1 cellular context compared by ENCODE assay signal in the genomic region with DNA sequence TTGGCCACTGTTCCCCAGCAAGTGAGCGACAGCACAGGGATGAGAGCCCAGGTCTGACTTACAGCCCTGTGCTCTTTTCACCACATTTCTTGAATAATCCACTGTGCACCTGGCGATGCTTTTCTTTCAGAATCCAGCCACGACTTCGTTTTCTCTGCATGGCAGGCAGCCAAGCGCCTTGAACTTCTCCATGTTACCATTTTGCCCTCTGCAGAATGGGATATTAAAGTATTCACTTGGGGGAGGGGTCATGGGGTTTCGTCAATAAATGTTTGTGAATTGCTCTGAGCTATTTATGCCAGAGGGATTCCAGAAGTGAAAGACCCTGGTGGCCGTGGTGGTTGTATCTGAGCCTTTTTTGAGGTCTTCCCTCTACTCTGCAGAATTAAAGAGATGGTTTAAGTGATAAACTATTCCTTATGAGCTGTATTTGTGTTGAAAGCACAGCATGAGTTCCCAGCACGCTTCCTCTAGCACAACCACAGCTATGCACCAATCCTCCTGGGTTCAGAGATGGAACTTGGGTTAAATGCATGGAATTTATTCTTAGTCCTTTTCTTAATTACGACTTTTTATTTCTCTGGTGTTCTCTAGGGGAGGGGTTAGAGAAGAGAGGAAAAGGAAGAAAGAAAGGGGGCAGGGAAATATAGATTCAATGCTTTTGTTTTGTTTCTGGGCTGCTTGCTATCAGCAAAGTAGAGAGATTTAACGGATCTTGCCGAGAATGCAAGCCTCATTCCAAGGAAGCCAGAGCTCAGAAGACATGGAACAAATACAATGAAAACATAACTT.
A peak's percentile ranks its signal among the peaks of the same experiment; 100 is the strongest.
TF ChIP-seq lines count a peak whose summit lies in the region.

No MANE protein-coding gene starts in this region.

TF ChIP-seq in IMR-90, 13 proteins besides CTCF, POLR2A, EP300 and RAD21 (continued from another document):
- TF ChIP-seq SMC3 (IDR thresholded peaks at IDR 0.05; ENCODE audit: low read depth, low read length), result 0 out of 2 replicates have a peak, but pooled peaks have one; percentile 2
- peak; percentile 82 for TF ChIP-seq BHLHE40 (IDR thresholded peaks at IDR 0.05; ENCODE audit: low read depth, low read length)
- TF ChIP-seq FOS (IDR thresholded peaks at IDR 0.05; ENCODE audit: low read depth, low read length), result no peak
- TF ChIP-seq RCOR1 (IDR thresholded peaks at IDR 0.05; ENCODE audit: insufficient replicate concordance, low read length), result no peak
